In the genomic region with DNA sequence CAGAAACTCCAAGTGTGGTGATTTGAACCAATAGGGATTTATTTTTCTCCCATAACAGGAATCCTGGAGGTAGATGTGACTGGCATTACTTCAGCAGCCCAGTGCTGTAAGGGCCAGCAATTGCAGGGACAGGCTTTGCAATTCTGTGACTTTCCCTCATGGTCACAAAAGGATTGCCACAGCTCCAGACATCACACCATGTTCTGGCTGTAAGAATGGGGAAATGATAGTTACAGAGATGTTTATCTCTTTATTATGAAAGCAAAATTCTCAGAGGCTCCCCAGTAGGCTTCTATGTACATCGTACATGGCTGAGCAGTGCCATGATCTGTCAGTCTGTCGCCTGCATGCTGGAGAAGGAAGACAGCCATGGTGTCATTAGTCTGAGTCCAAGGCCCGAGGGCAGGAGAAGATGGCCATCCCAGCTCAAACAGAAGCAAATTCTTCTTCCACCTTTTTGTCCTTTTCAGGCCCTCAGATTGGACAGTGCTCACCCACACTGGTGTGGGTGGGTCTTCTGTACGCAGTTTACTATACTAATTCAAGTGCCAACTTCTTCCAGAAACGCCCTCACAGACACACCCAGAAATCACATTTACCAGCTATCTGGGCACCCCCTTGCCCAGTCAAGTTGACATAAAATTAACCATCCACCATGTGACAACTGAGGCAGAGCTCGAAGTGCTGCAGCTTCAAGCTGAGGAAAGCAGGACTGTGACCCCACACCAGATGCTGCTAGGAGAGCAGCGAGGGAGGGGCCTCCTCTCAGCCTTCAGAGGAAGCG, we compare ENCODE assay signal across 19 cellular contexts. TPM values are rescaled to one million over a fixed set of nuclear protein-coding genes. Genes with fewer than 3 reads are reported as not detected.
DNase-seq lines count a peak whose midpoint lies in the region; ATAC-seq and TF ChIP-seq lines count a peak whose summit lies in the region.
"Had no signal": no experiment of that assay in that cellular context is flagged by ENCODE, and none has a peak within 500 bp of the region (broad histone marks: within the 10 kb centered on the region; RNA-seq: fewer than 3 reads in every experiment).

No MANE protein-coding gene starts in this region.

- TF ChIP-seq POLR2A in breast epithelium (IDR thresholded peaks at IDR 0.05) = no peak

- H3K36me3 ChIP-seq in breast epithelium = no peaks in the 10 kb centered on the region
- H3K36me3 ChIP-seq in mesenchymal stem cell (ENCODE audit: control insufficient read depth in 1 of 2, insufficient read depth in 2 of 2, low read depth in 1 of 2, low read length in 2 of 2) = peaks cover 7% of the 10 kb centered on the region in 2 experiments
- H3K36me3 ChIP-seq in GM23338 (ENCODE audit: insufficient read depth) = no peaks in the 10 kb centered on the region; the same call in 1 of the 2 replicates
- H3K36me3 ChIP-seq: neutrophil, thyroid gland had no signal

- no peak overlapping the region for H3K18ac ChIP-seq in mesenchymal stem cell (ENCODE audit: low read depth in 1 of 2, low read length in 2 of 2)

- no peak overlapping the region for H2BK15ac ChIP-seq in mesenchymal stem cell (ENCODE audit: low read depth, poor library complexity, severe bottlenecking)

- 0 out of 2 replicates have a peak, but pooled peaks cover 3% of the 10 kb centered on the region for H3F3A ChIP-seq in GM23338 (replicated peaks; ENCODE audit: low read depth)

- H3K23ac ChIP-seq in mesenchymal stem cell (ENCODE audit: low read length in 2 of 2) = no peak overlapping the region

- no peaks in the 10 kb centered on the region for H3K27me3 Mint-ChIP-seq in MCF 10A (ENCODE audit: insufficient read depth, unreplicated experiment)
- no peaks in the 10 kb centered on the region for H3K27me3 Mint-ChIP-seq in T-cell
- peaks cover 14% of the 10 kb centered on the region for H3K27me3 Mint-ChIP-seq in GM23338 (ENCODE audit: insufficient read depth, low read depth, poor library complexity)

- no peak overlapping the region for H4K8ac ChIP-seq in mesenchymal stem cell (ENCODE audit: low read length)

- H2BK120ac ChIP-seq in mesenchymal stem cell (ENCODE audit: low read depth, low read length) = no peak overlapping the region

- H3K4me1 Mint-ChIP-seq in MCF 10A (ENCODE audit: insufficient read depth, unreplicated experiment) (peaks cover 10% of the 10 kb centered on the region), T-cell (peaks cover 14 to 19% (median 17%) of the 10 kb centered on the region in 3 donors), GM23338 (peaks cover 6% of the 10 kb centered on the region; the same call in 2 of the 3 replicates)
- H3K4me1 Mint-ChIP-seq in stimulated activated effector memory CD8-positive, alpha-beta T cell treated with anti-CD3 and anti-CD28 coated beads, Interleukin-12 subunit alpha, Interleukin-12 subunit beta, amount 100 ng/mL, for 72 hours = peaks cover 15% of the 10 kb centered on the region

- TF ChIP-seq CTCF in MCF 10A (IDR thresholded peaks at IDR 0.05; ENCODE audit: unreplicated experiment) (no peak), breast epithelium (IDR thresholded peaks at IDR 0.05) (no peak), GM23338 (conservative IDR thresholded peaks at IDR 0.05; ENCODE audit: low read depth in 2 of 2) (no peak), GM20000 (IDR thresholded peaks at IDR 0.05; ENCODE audit: extremely low read depth, missing control alignments) (no peak)

- H3K4me2 ChIP-seq in mesenchymal stem cell (ENCODE audit: low read length, poor library complexity, severe bottlenecking) = no peak overlapping the region
- H3K4me2 ChIP-seq in GM23338 = no peak overlapping the region

- H3K79me1 ChIP-seq in mesenchymal stem cell (replicated peaks; ENCODE audit: low read length, poor library complexity, severe bottlenecking) = peaks cover 8% of the 10 kb centered on the region

- no peak overlapping the region for H3K4ac ChIP-seq in mesenchymal stem cell (ENCODE audit: low read depth in 1 of 2, low read length in 2 of 2)

- no peak overlapping the region for H3K4me3 ChIP-seq in breast epithelium
- no peak overlapping the region for H3K4me3 ChIP-seq in mesenchymal stem cell (ENCODE audit: insufficient read depth in 1 of 2, low read depth in 1 of 2, low read length in 2 of 2)
- H3K4me3 ChIP-seq in GM23338 = no peak overlapping the region
- H3K4me3 ChIP-seq: thyroid gland had no signal

- H3K27ac Mint-ChIP-seq in MCF 10A (ENCODE audit: low read depth, unreplicated experiment) = no peak overlapping the region
- H3K27ac Mint-ChIP-seq in T-cell = peak overlapping the region; percentile 23 to 44
- no peak overlapping the region for H3K27ac Mint-ChIP-seq in stimulated activated effector memory CD8-positive, alpha-beta T cell treated with anti-CD3 and anti-CD28 coated beads, Interleukin-12 subunit alpha, Interleukin-12 subunit beta, amount 100 ng/mL, for 72 hours
- H3K27ac Mint-ChIP-seq in GM23338 = no peak overlapping the region
- H3K27ac Mint-ChIP-seq: CD8-positive, alpha-beta T cell had no signal

- no peak overlapping the region for H3K9ac ChIP-seq in mesenchymal stem cell (ENCODE audit: low read length)

- no peak overlapping the region for H2AK5ac ChIP-seq in mesenchymal stem cell (ENCODE audit: low read length, severe bottlenecking)

- H3K9me2 ChIP-seq in GM23338 (ENCODE audit: insufficient read depth) = no peaks in the 10 kb centered on the region

- H3K4me3 Mint-ChIP-seq in MCF 10A (ENCODE audit: unreplicated experiment) = peak overlapping the region; percentile 93
- H3K4me3 Mint-ChIP-seq in T-cell = peak overlapping the region in 1 of 3 donors; percentile 86
- peak overlapping the region; percentile 89 for H3K4me3 Mint-ChIP-seq in stimulated activated effector memory CD8-positive, alpha-beta T cell treated with anti-CD3 and anti-CD28 coated beads, Interleukin-12 subunit alpha, Interleukin-12 subunit beta, amount 100 ng/mL, for 72 hours
- no peak overlapping the region; the same call in 2 of the 3 replicates for H3K4me3 Mint-ChIP-seq in GM23338

- H3K9me3 ChIP-seq in breast epithelium (no peaks in the 10 kb centered on the region), mesenchymal stem cell (ENCODE audit: control insufficient read depth, low read length) (peaks cover 5% of the 10 kb centered on the region)
- H3K9me3 ChIP-seq: neutrophil, thyroid gland had no signal

- 0 out of 2 replicates have a peak, but pooled peaks cover 4% of the 10 kb centered on the region for H3K79me2 ChIP-seq in GM23338 (replicated peaks; ENCODE audit: insufficient read depth)

- no peaks in the 10 kb centered on the region for H3K27me3 ChIP-seq in breast epithelium
- no peaks in the 10 kb centered on the region for H3K27me3 ChIP-seq in mesenchymal stem cell (ENCODE audit: control insufficient read depth in 1 of 2, insufficient read depth in 1 of 2, low read length in 2 of 2)
- H3K27me3 ChIP-seq in GM23338 (ENCODE audit: insufficient read depth) = peaks cover 8% of the 10 kb centered on the region; the same call in 1 of the 2 replicates
- H3K27me3 ChIP-seq: neutrophil, thyroid gland had no signal

- CTCF ChIA-PET in MCF 10A (lab: Yijun Ruan, JAX) = interaction anchor here (0.9 to 1.7 kb wide), 3 partner anchors 49 to 52 kb away, joined by 3 to 7 read pairs (median 7); no protein-coding TSS in a partner anchor
- CTCF ChIA-PET in T-cell (lab: Charles Lee) = no interaction called here

- no peaks in the 10 kb centered on the region; the same call in 1 of the 2 replicates for H4K20me1 ChIP-seq in GM23338 (replicated peaks; ENCODE audit: insufficient read depth)

- H2BK5ac ChIP-seq in mesenchymal stem cell (ENCODE audit: low read depth, low read length, poor library complexity, severe bottlenecking) = no peak overlapping the region

- WGBS in mesenchymal stem cell = 96% methylated on average over 8 of the region's 8 CpGs

- H2AFZ ChIP-seq in mesenchymal stem cell (ENCODE audit: low read depth, low read length) = no peak overlapping the region
- H2AFZ ChIP-seq in GM23338 = no peak overlapping the region

- H4K91ac ChIP-seq in mesenchymal stem cell (ENCODE audit: low read length) = peak overlapping the region; percentile 43

- no TSS peak for BruUV-seq in MCF 10A (replicated peaks; lab: Mats Ljungman, UMichigan)

- no peak overlapping the region for H2BK12ac ChIP-seq in mesenchymal stem cell (ENCODE audit: low read length in 2 of 2)

- H3K4me1 ChIP-seq in breast epithelium (peaks cover 0 to 8% of the 10 kb centered on the region in 2 donors), mesenchymal stem cell (ENCODE audit: control insufficient read depth, insufficient read depth, low read depth, low read length) (peaks cover 17% of the 10 kb centered on the region), GM23338 (ENCODE audit: insufficient read depth) (peaks cover 9% of the 10 kb centered on the region)

- no peak overlapping the region for H3K27ac ChIP-seq in breast epithelium
- no peak overlapping the region for H3K27ac ChIP-seq in mesenchymal stem cell (ENCODE audit: low read length, poor library complexity, severe bottlenecking)
- H3K27ac ChIP-seq in GM23338 (ENCODE audit: low read depth) = no peak overlapping the region
- H3K27ac ChIP-seq: neutrophil had no signal

- no peak for ATAC-seq in T-cell (replicated peaks in 1 of 4)
- no peak for ATAC-seq in stimulated activated effector memory CD8-positive, alpha-beta T cell treated with anti-CD3 and anti-CD28 coated beads, Interleukin-12 subunit alpha, Interleukin-12 subunit beta, amount 100 ng/mL, for 72 hours
- no peak for ATAC-seq in GM23338
- ATAC-seq: CD8-positive, alpha-beta T cell had no signal

- peaks cover 5% of the 10 kb centered on the region for H3K36me3 Mint-ChIP-seq in MCF 10A (ENCODE audit: insufficient read depth, unreplicated experiment)
- H3K36me3 Mint-ChIP-seq in T-cell = no peaks in the 10 kb centered on the region
- H3K36me3 Mint-ChIP-seq in stimulated activated effector memory CD8-positive, alpha-beta T cell treated with anti-CD3 and anti-CD28 coated beads, Interleukin-12 subunit alpha, Interleukin-12 subunit beta, amount 100 ng/mL, for 72 hours = peaks cover 15% of the 10 kb centered on the region
- peaks cover 6% of the 10 kb centered on the region for H3K36me3 Mint-ChIP-seq in GM23338 (ENCODE audit: low read depth)
- H3K36me3 Mint-ChIP-seq: CD8-positive, alpha-beta T cell had no signal

- H3K9me3 Mint-ChIP-seq in MCF 10A (ENCODE audit: unreplicated experiment) (no peaks in the 10 kb centered on the region), T-cell (no peaks in the 10 kb centered on the region), GM23338 (no peaks in the 10 kb centered on the region)
- H3K9me3 Mint-ChIP-seq in stimulated activated effector memory CD8-positive, alpha-beta T cell treated with anti-CD3 and anti-CD28 coated beads, Interleukin-12 subunit alpha, Interleukin-12 subunit beta, amount 100 ng/mL, for 72 hours = no peaks in the 10 kb centered on the region
- H3K9me3 Mint-ChIP-seq: CD8-positive, alpha-beta T cell had no signal

- POLR2A ChIA-PET in MCF 10A (lab: Yijun Ruan, JAX) = interaction anchor here (0.7 to 1.2 kb wide), 4 partner anchors 17 to 65 kb away, joined by 3 to 5 read pairs (median 4); a partner anchor contains a TSS
- POLR2A ChIA-PET in T-cell (lab: Charles Lee) = no interaction called here

- H3K14ac ChIP-seq in mesenchymal stem cell (ENCODE audit: low read length in 2 of 2) = no peak overlapping the region

- intact Hi-C loops in MCF 10A (cut with micrococcal nuclease) (no loop called here), breast epithelium (cut with DNase I; ENCODE audit: low total_unique reads) (no loop called here)

- DNase-seq in MCF 10A (ENCODE audit: unreplicated experiment) (no peak), breast epithelium (ENCODE audit: low spot score in 2 of 2) (no peak), T-cell (no peak), mesenchymal stem cell (no peak), dermis blood vessel endothelial cell (no peak), GM23338 (ENCODE audit: low spot score) (no peak), GM20000 (ENCODE audit: low spot score) (no peak)
- DNase-seq in stimulated activated effector memory CD8-positive, alpha-beta T cell treated with anti-CD3 and anti-CD28 coated beads, Interleukin-12 subunit alpha, Interleukin-12 subunit beta, amount 100 ng/mL, for 72 hours (ENCODE audit: low spot score in 2 of 2) = no peak
- DNase-seq: activated T-cell treated with anti-CD3 and anti-CD28 coated beads, Interleukin-2, amount 50 U/mL, for 48 hours; caudate nucleus; CD8-positive, alpha-beta T cell; effector CD8-positive, alpha-beta T cell; Kasumi-1; NCI-H1417; NCI-H524 treated with DMSO at 0.1 percent for 48 hours; Right ventricle myocardium superior; SW 1271 had no signal

RNA-seq across cellular contexts. Expression of a gene that starts 17.2 kb away (rescaled TPM):
- 1.0 and 1.2 TPM in 2 replicates for total RNA-seq in MCF 10A (2022)
- total RNA-seq in breast epithelium = 10 to 100 TPM in 1 of 3 donors, 1 to 10 TPM in 2; 3.5 to 11.4 (median 9.2) TPM
- total RNA-seq in T-cell = 10 to 100 TPM in 1 of 5 donors, 1 to 10 TPM in 4; 3.5 to 10.5 (median 9.4) TPM
- polyA plus RNA-seq in mesenchymal stem cell (2013, experiment 1 of 2) = 1.8 TPM
- polyA plus RNA-seq in mesenchymal stem cell (2013, experiment 2 of 2) = 1.6 TPM
- 5.1 and 7.0 TPM in 2 replicates for total RNA-seq in dermis blood vessel endothelial cell
- 4.4 and 7.5 TPM in 2 replicates for total RNA-seq in GM23338 (2014; rRNA removed; shearing (Covaris generic))
- polyA plus RNA-seq in GM23338 (2016; fragmentation: Nextera tagmentation; extraction: Ambion mirVana) = 0.66 and 0.70 TPM in 2 replicates

RNA-seq across cellular contexts. Expression of a gene that starts 22.6 kb away (rescaled TPM):
- total RNA-seq in MCF 10A (2022) = 83.3 and 96.3 TPM in 2 replicates
- 100 to 1,000 TPM in 2 of 3 donors, 10 to 100 TPM in 1; 91.9 to 119 (median 116) TPM for total RNA-seq in breast epithelium
- total RNA-seq in T-cell = 100 to 1,000 TPM in 2 of 5 donors, 10 to 100 TPM in 3; 68.4 to 113 (median 99.7) TPM
- polyA plus RNA-seq in mesenchymal stem cell (2013, experiment 1 of 2) = 106 TPM
- polyA plus RNA-seq in mesenchymal stem cell (2013, experiment 2 of 2) = 108 TPM
- total RNA-seq in dermis blood vessel endothelial cell = 163 and 236 TPM in 2 replicates
- total RNA-seq in GM23338 (2014; rRNA removed; shearing (Covaris generic)) = 74.3 and 78.7 TPM in 2 replicates
- polyA plus RNA-seq in GM23338 (2016; fragmentation: Nextera tagmentation; extraction: Ambion mirVana) = 19.2 and 23.7 TPM in 2 replicates

RNA-seq across cellular contexts. Expression of a gene that starts 46.9 kb away (rescaled TPM):
- total RNA-seq in MCF 10A (2022) (61.8 and 77.4 TPM in 2 replicates), breast epithelium (10 to 100 TPM; 10.1 to 14.8 (median 13.8) TPM), T-cell (10 to 100 TPM in 1 of 5 donors, 1 to 10 TPM in 4; 2.8 to 11.2 (median 6.9) TPM), dermis blood vessel endothelial cell (9.0 and 12.3 TPM in 2 replicates)
- 11.4 TPM for polyA plus RNA-seq in mesenchymal stem cell (2013, experiment 1 of 2)
- 11.1 TPM for polyA plus RNA-seq in mesenchymal stem cell (2013, experiment 2 of 2)
- 31.3 and 37.1 TPM in 2 replicates for total RNA-seq in GM23338 (2014; rRNA removed; shearing (Covaris generic))
- polyA plus RNA-seq in GM23338 (2016; fragmentation: Nextera tagmentation; extraction: Ambion mirVana) = 4.6 and 5.3 TPM in 2 replicates

Comparison
In these comparisons a context has a peak if more than half of its experiments do, and no peak if none do; other contexts are left out.
1. H3K27ac Mint-ChIP-seq: peak in T-cell (2 of 2); none in MCF 10A (single experiment), stimulated activated effector memory CD8-positive, alpha-beta T cell treated with anti-CD3 and anti-CD28 coated beads, Interleukin-12 subunit alpha, Interleukin-12 subunit beta, amount 100 ng/mL, for 72 hours (single experiment) and GM23338 (single experiment).